In genomic region chr7:149753370-149754233, GRCh38 we compare ENCODE assay signal across 8 cellular contexts. TPM values are rescaled to one million over a fixed set of nuclear protein-coding genes. Genes with fewer than 3 reads are reported as not detected.
DNase-seq lines count a peak whose midpoint lies in the region; ATAC-seq and TF ChIP-seq lines count a peak whose summit lies in the region.

No MANE protein-coding gene starts in this region.

- TF ChIP-seq CTCF in LNCaP clone FGC (IDR thresholded peaks at IDR 0.05; ENCODE audit: control insufficient read depth, extremely low read depth, insufficient read depth) = peak; percentile 92
- TF ChIP-seq CTCF in chondrocyte (IDR thresholded peaks at IDR 0.05) = peak; percentile 80
- TF ChIP-seq CTCF in nephron (IDR thresholded peaks at IDR 0.05; ENCODE audit: unreplicated experiment in 3 of 3) = peak; percentile 62 to 67 (median 66)

- H3K27ac Mint-ChIP-seq in chondrocyte (ENCODE audit: unreplicated experiment) (no peak overlapping the region), nephron (no peak overlapping the region)

- no peak overlapping the region for H3K4me3 ChIP-seq in LNCaP clone FGC (ENCODE audit: low read depth, low read length)

- H3K4me1 Mint-ChIP-seq in chondrocyte (ENCODE audit: low read depth) (no peaks in the 10 kb centered on the region), nephron (peaks cover 5% of the 10 kb centered on the region)

- DNase-seq in DMS 273 treated with DMSO at 0.1 percent for 48 hours (lab: John Stamatoyannopoulos, UW) (peak; percentile 24), LNCaP clone FGC (ENCODE audit: low read depth) (no peak), chondrocyte (ENCODE audit: low spot score) (no peak)
- no peak for DNase-seq in activated naive CD4-positive, alpha-beta T cell treated with Interleukin-2 at 50 U/mL for 16 hours
- no peak for DNase-seq in effector CD8-positive, alpha-beta T cell (lab: John Stamatoyannopoulos, UW)

- peaks cover 2% of the 10 kb centered on the region for H3K36me3 Mint-ChIP-seq in chondrocyte (ENCODE audit: low read depth)
- no peaks in the 10 kb centered on the region for H3K36me3 Mint-ChIP-seq in nephron (ENCODE audit: low read depth)

- H3K27me3 Mint-ChIP-seq in chondrocyte (ENCODE audit: low read depth) (peaks cover 2% of the 10 kb centered on the region), nephron (ENCODE audit: low read depth) (peaks cover 5% of the 10 kb centered on the region)

- ATAC-seq in GM21447 (IDR thresholded peaks at IDR 0.05; ENCODE audit: unreplicated experiment) = no peak
- no peak for ATAC-seq in HG02642 (IDR thresholded peaks at IDR 0.05; ENCODE audit: poor library complexity, unreplicated experiment)

- H3K9me3 Mint-ChIP-seq in chondrocyte (ENCODE audit: low read depth) (peaks cover 5% of the 10 kb centered on the region), nephron (no peaks in the 10 kb centered on the region)

- no peak overlapping the region for H3K4me3 Mint-ChIP-seq in chondrocyte (ENCODE audit: unreplicated experiment)
- no peak overlapping the region for H3K4me3 Mint-ChIP-seq in nephron

RNA-seq across cellular contexts. Expression of gene ZNF467, which starts 19.8 kb away (rescaled TPM):
- total RNA-seq in chondrocyte = 2.3 to 3.5 TPM (median 3.1 TPM) in 3 replicates
